Comparison of ENCODE assay signal across 22 cellular contexts in genomic region chr7:30182186-30182585, GRCh38. TPM values are rescaled to one million over a fixed set of nuclear protein-coding genes. Genes with fewer than 3 reads are reported as not detected.
DNase-seq lines count a peak whose midpoint lies in the region; ATAC-seq and TF ChIP-seq lines count a peak whose summit lies in the region.
"Had no signal": no experiment of that assay in that cellular context is flagged by ENCODE, and none has a peak within 500 bp of the region (broad histone marks: within the 10 kb centered on the region; RNA-seq: fewer than 3 reads in every experiment).

No MANE protein-coding gene starts in this region.

- no peaks in the 10 kb centered on the region for H3K27me3 ChIP-seq in gastroesophageal sphincter
- no peaks in the 10 kb centered on the region for H3K27me3 ChIP-seq in tibial nerve
- H3K27me3 ChIP-seq: testis had no signal

- TF ChIP-seq POLR2A in gastroesophageal sphincter (IDR thresholded peaks at IDR 0.05) = no peak
- TF ChIP-seq POLR2A in tibial nerve (IDR thresholded peaks at IDR 0.05) = no peak

- H3K27ac ChIP-seq in angular gyrus (ENCODE audit: low read depth, low read length) (peak overlapping the region; percentile 23), gastroesophageal sphincter (peak overlapping the region; percentile 66 to 74 (median 69)), tibial nerve (peak overlapping the region; percentile 66 to 94 (median 80))
- H3K27ac ChIP-seq: C4-2B, HL-60, testis, WERI-Rb-1 had no signal

- no peak overlapping the region for H3K4me3 ChIP-seq in gastroesophageal sphincter
- no peak overlapping the region for H3K4me3 ChIP-seq in tibial nerve
- H3K4me3 ChIP-seq: GM12878, HAP-1, lung, testis had no signal

- TF ChIP-seq CTCF in gastroesophageal sphincter (IDR thresholded peaks at IDR 0.05) (no peak), omental fat pad (IDR thresholded peaks at IDR 0.05) (no peak), tibial nerve (IDR thresholded peaks at IDR 0.05) (no peak)

- WGBS in gastroesophageal sphincter (ENCODE audit: low coverage in 1 of 2), 2 donors = 41 to 67% methylated on average over 1 to 3 of the region's 3 CpGs
- WGBS in tibial nerve, 2 donors = 62 to 63% methylated on average over 3 of the region's 3 CpGs

- H3K9me3 ChIP-seq in gastroesophageal sphincter (no peaks in the 10 kb centered on the region), tibial nerve (no peaks in the 10 kb centered on the region)
- H3K9me3 ChIP-seq: testis had no signal

- no peak for TF ChIP-seq EP300 in gastroesophageal sphincter (IDR thresholded peaks at IDR 0.05)
- TF ChIP-seq EP300 in tibial nerve (IDR thresholded peaks at IDR 0.05) = peak in 1 of 2 donors; percentile 92

- H3K36me3 ChIP-seq in gastroesophageal sphincter (no peaks in the 10 kb centered on the region), tibial nerve (no peaks in the 10 kb centered on the region)
- H3K36me3 ChIP-seq: HAP-1, WERI-Rb-1 had no signal

- ATAC-seq in gastroesophageal sphincter (peak; percentile 59), omental fat pad (ENCODE audit: low FRiP score) (peak; percentile 71), GM19455 (IDR thresholded peaks at IDR 0.05; ENCODE audit: unreplicated experiment) (no peak), HG03025 (IDR thresholded peaks at IDR 0.05; ENCODE audit: low FRiP score, unreplicated experiment) (no peak)
- ATAC-seq: activated CD8-positive, alpha-beta memory T cell treated with anti-CD3 and anti-CD28 coated beads, Interleukin-2, amount 10 ng/mL, durations not matched to agents 7 days and 5 days; GM12878; stimulated activated effector memory CD8-positive, alpha-beta T cell treated with anti-CD3 and anti-CD28 coated beads, Interleukin-12 subunit alpha, Interleukin-12 subunit beta, amount 100 ng/mL, for 72 hours had no signal

- no peak for DNase-seq in omental fat pad (ENCODE audit: low spot score)
- no peak for DNase-seq in tibial nerve (ENCODE audit: low spot score in 2 of 2)
- no peak for DNase-seq in DMS53 treated with DMSO at 0.1 percent for 48 hours (lab: John Stamatoyannopoulos, UW; ENCODE audit: unreplicated experiment)
- DNase-seq: activated CD4-positive, alpha-beta T cell treated with anti-CD3 and anti-CD28 coated beads, Interleukin-2, amount 10 ng/mL, durations not matched to agents 7 days and 5 days; activated CD8-positive, alpha-beta memory T cell treated with anti-CD3 and anti-CD28 coated beads, Interleukin-2, amount 10 ng/mL, durations not matched to agents 7 days and 5 days; activated naive CD4-positive, alpha-beta T cell treated with anti-CD3 and anti-CD28 coated beads, Interleukin-2, amount 50 U/mL, for 16 hours; Calu3; Kasumi-1; NCI-H187; NCI-H226; testis; WERI-Rb-1 had no signal

- H3K4me1 ChIP-seq in gastroesophageal sphincter (peaks cover 8 to 64% (median 18%) of the 10 kb centered on the region in 3 donors), tibial nerve (peaks cover 0 to 83% (median 32%) of the 10 kb centered on the region in 4 donors)
- H3K4me1 ChIP-seq: HAP-1, testis had no signal

RNA-seq across cellular contexts. Expression of gene MTURN, which starts 47.4 kb away (rescaled TPM):
- total RNA-seq in gastroesophageal sphincter (100 to 1,000 TPM; 196 to 252 (median 225) TPM), omental fat pad (100 to 1,000 TPM in 3 of 4 donors, 10 to 100 TPM in 1; 94.7 to 179 (median 122) TPM), tibial nerve (100 to 1,000 TPM; 156 to 246 (median 186) TPM)

Comparison
In these comparisons a context has a peak if more than half of its experiments do, and no peak if none do; other contexts are left out.
1. H3K27ac ChIP-seq: peak in every context shown above with its lines; median percentile 80 in tibial nerve; 69 in gastroesophageal sphincter; 23 in angular gyrus.
2. ATAC-seq: peak in gastroesophageal sphincter (single experiment) and omental fat pad (single experiment); none in GM19455 (single experiment) and HG03025 (single experiment).